In genomic region chr7:57579454-57579853, GRCh38 we compare ENCODE assay signal across 21 cellular contexts.
"Had no signal": no experiment of that assay in that cellular context is flagged by ENCODE, and none has a peak within 500 bp of the region (broad histone marks: within the 10 kb centered on the region; RNA-seq: fewer than 3 reads in every experiment).

No MANE protein-coding gene starts in this region.

- H3K27ac Mint-ChIP-seq: immature natural killer cell; nephron; progenitor cell of endocrine pancreas; stimulated activated effector memory CD8-positive, alpha-beta T cell treated with anti-CD3 and anti-CD28 coated beads, Interleukin-12 subunit alpha, Interleukin-12 subunit beta, amount 100 ng/mL, for 72 hours; type B pancreatic cell had no signal

- DNase-seq: heart left ventricle; hypothalamus; immature natural killer cell; kidney; left colon; left lung; lower lobe of right lung; mammary epithelial cell; mesenchymal stem cell; naive thymus-derived CD8-positive, alpha-beta T cell; nucleus accumbens; right lobe of liver; stimulated activated CD4-positive, alpha-beta T cell treated with anti-CD3 and anti-CD28 coated beads, Interleukin-1b, Interleukin-23, amount 100 ng/mL, for 48 hours; stimulated activated CD4-positive, alpha-beta T cell treated with anti-CD3 and anti-CD28 coated beads, Interleukin-4, amount 100 ng/mL, for 24 hours; stimulated activated naive CD4-positive, alpha-beta T cell had no signal

- H3K36me3 Mint-ChIP-seq: stimulated activated effector memory CD8-positive, alpha-beta T cell treated with anti-CD3 and anti-CD28 coated beads, Interleukin-12 subunit alpha, Interleukin-12 subunit beta, amount 100 ng/mL, for 72 hours; type B pancreatic cell had no signal

- H3K4me3 Mint-ChIP-seq: immature natural killer cell; naive thymus-derived CD8-positive, alpha-beta T cell; nephron; neural crest cell; stimulated activated effector memory CD8-positive, alpha-beta T cell treated with anti-CD3 and anti-CD28 coated beads, Interleukin-12 subunit alpha, Interleukin-12 subunit beta, amount 100 ng/mL, for 72 hours; type B pancreatic cell had no signal

- ATAC-seq: heart left ventricle; left colon; left lung; lower lobe of right lung; naive thymus-derived CD8-positive, alpha-beta T cell; right lobe of liver; stimulated activated effector memory CD8-positive, alpha-beta T cell treated with anti-CD3 and anti-CD28 coated beads, Interleukin-12 subunit alpha, Interleukin-12 subunit beta, amount 100 ng/mL, for 72 hours had no signal

- H3K4me1 Mint-ChIP-seq: immature natural killer cell; naive thymus-derived CD8-positive, alpha-beta T cell; nephron; neural crest cell; stimulated activated effector memory CD8-positive, alpha-beta T cell treated with anti-CD3 and anti-CD28 coated beads, Interleukin-12 subunit alpha, Interleukin-12 subunit beta, amount 100 ng/mL, for 72 hours had no signal

- H3K27me3 Mint-ChIP-seq: naive thymus-derived CD8-positive, alpha-beta T cell; progenitor cell of endocrine pancreas; type B pancreatic cell had no signal

- FAIRE-seq: islet of Langerhans, kidney had no signal
